ENCODE assay signal across 14 cellular contexts in genomic region chr14:96747608-96748007, GRCh38.
"Had no signal": no experiment of that assay in that cellular context is flagged by ENCODE, and none has a peak within 500 bp of the region (broad histone marks: within the 10 kb centered on the region; RNA-seq: fewer than 3 reads in every experiment).

No MANE protein-coding gene starts in this region.

- H3K4me2 ChIP-seq: KMS-11 had no signal

- H3K27ac ChIP-seq: KMS-11, RWPE1 had no signal

- ATAC-seq: HepG2, Panc1, SK-N-SH treated with all-trans-retinoic acid at 6 μM for 48 hours had no signal

- DNase-seq: IMR-90; Kasumi-1; MM.1S; NCI-H1436 treated with DMSO at 0.1 percent for 48 hours; NCI-H1694; NCI-H2029 treated with DMSO at 0.1 percent for 48 hours; NCI-H446 treated with DMSO at 0.1 percent for 48 hours; NCI-H526; NK-92 treated with Interleukin-12 subunit alpha and Interleukin-12 subunit beta, amount 100 ng/mL, for 24 hours had no signal
